Comparison of ENCODE assay signal across 25 cellular contexts in the genomic region with DNA sequence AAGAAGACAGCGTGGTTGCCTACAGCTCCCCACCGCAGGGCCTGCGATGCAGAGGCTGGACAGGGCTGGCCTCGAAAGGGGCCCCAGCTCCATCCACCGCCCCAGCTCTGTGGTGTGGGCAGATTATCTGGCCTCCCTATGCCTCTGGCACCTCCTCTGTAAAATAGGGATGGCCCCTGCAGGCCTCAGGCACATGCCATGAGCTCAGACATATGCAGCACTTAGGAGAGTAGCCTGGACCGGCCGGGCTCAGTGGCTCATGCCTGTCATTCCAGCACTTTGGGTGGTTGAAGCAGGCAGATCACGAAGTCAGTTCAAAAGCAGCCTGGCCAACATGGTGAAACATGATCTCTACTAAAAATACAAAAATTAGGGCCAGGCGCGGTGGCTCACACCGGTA. TPM values are rescaled to one million over a fixed set of nuclear protein-coding genes. Genes with fewer than 3 reads are reported as not detected.
DNase-seq lines count a peak whose midpoint lies in the region; TF ChIP-seq lines count a peak whose summit lies in the region.
"Had no signal": no experiment of that assay in that cellular context is flagged by ENCODE, and none has a peak within 500 bp of the region (broad histone marks: within the 10 kb centered on the region; RNA-seq: fewer than 3 reads in every experiment).

No MANE protein-coding gene starts in this region.

- BruUV-seq in Caco-2 (replicated peaks; lab: Mats Ljungman, UMichigan): no TSS peak

- H3K36me3 ChIP-seq in mesendoderm (ENCODE audit: control insufficient read depth, insufficient read depth, low read length) (no peaks in the 10 kb centered on the region), Caco-2 (ENCODE audit: control insufficient read depth, insufficient read depth, low read length) (no peaks in the 10 kb centered on the region)
- H3K36me3 ChIP-seq: ascending aorta, neutrophil, thoracic aorta, uterus had no signal

- H3K27ac ChIP-seq in mesendoderm (ENCODE audit: low read depth, low read length): no peak overlapping the region
- H3K27ac ChIP-seq: ascending aorta, C4-2B, esophagus squamous epithelium, neutrophil, thoracic aorta, uterus had no signal

- no peak overlapping the region for H2BK5ac ChIP-seq in mesendoderm (ENCODE audit: low read length)

- TF ChIP-seq CTCF in HFFc6 (IDR thresholded peaks at IDR 0.05): no peak
- no peak for TF ChIP-seq CTCF in Caco-2 (IDR thresholded peaks at IDR 0.05; ENCODE audit: insufficient read depth in 1 of 2, low read depth in 1 of 2, low read length in 1 of 2, severe bottlenecking in 1 of 2, unreplicated experiment in 1 of 2)

- H3K4me3 ChIP-seq in mesendoderm (ENCODE audit: low read length): no peak overlapping the region
- H3K4me3 ChIP-seq in Caco-2 (ENCODE audit: low read depth, low read length): no peak overlapping the region
- H3K4me3 ChIP-seq: ascending aorta, esophagus squamous epithelium, thoracic aorta, uterus had no signal

- H3K23ac ChIP-seq in mesendoderm (ENCODE audit: low read length): no peak overlapping the region

- H3K9me3 ChIP-seq in Caco-2: no peaks in the 10 kb centered on the region
- H3K9me3 ChIP-seq: ascending aorta, esophagus squamous epithelium, neutrophil, thoracic aorta, uterus had no signal

- H3K56ac ChIP-seq in mesendoderm (ENCODE audit: low read length): no peak overlapping the region

- no CpG with 5 or more reads among the region's 11 CpGs for WGBS in mesendoderm (ENCODE audit: extremely low coverage, insufficient coverage, low lambda C conversion rate)

- H3K27me3 Mint-ChIP-seq in HFFc6 (ENCODE audit: insufficient read depth) (peaks cover 12% of the 10 kb centered on the region), Caco-2 (ENCODE audit: insufficient read depth, unreplicated experiment) (no peaks in the 10 kb centered on the region)
- H3K27me3 Mint-ChIP-seq in activated naive CD8-positive, alpha-beta T cell: no peaks in the 10 kb centered on the region

- peaks cover 5% of the 10 kb centered on the region for H3K4me1 ChIP-seq in mesendoderm (ENCODE audit: control insufficient read depth, low read depth, low read length)
- no peaks in the 10 kb centered on the region for H3K4me1 ChIP-seq in Caco-2
- H3K4me1 ChIP-seq: ascending aorta, uterus had no signal

- H3K27me3 ChIP-seq in mesendoderm (ENCODE audit: insufficient read depth, low read length, poor library complexity) (no peaks in the 10 kb centered on the region), Caco-2 (replicated peaks; ENCODE audit: control insufficient read depth, insufficient read depth, low read length) (no peaks in the 10 kb centered on the region)
- H3K27me3 ChIP-seq: ascending aorta, esophagus squamous epithelium, neutrophil, uterus had no signal

- no peak overlapping the region for H3K4me3 Mint-ChIP-seq in HFFc6
- H3K4me3 Mint-ChIP-seq in activated naive CD8-positive, alpha-beta T cell: no peak overlapping the region
- no peak overlapping the region for H3K4me3 Mint-ChIP-seq in Caco-2 (ENCODE audit: unreplicated experiment)
- H3K4me3 Mint-ChIP-seq: dendritic cell treated with granulocyte-macrophage colony-stimulating factor and Interleukin-4, amounts not matched to agents 40 ng/mL and 50 ng/mL, for 4 days had no signal

- H3K9ac ChIP-seq in mesendoderm (ENCODE audit: low read length): no peak overlapping the region

- H3K9me3 Mint-ChIP-seq in HFFc6: no peaks in the 10 kb centered on the region
- H3K9me3 Mint-ChIP-seq in activated naive CD8-positive, alpha-beta T cell (ENCODE audit: low read depth): no peaks in the 10 kb centered on the region
- H3K9me3 Mint-ChIP-seq in Caco-2 (ENCODE audit: unreplicated experiment): no peaks in the 10 kb centered on the region
- H3K9me3 Mint-ChIP-seq: dendritic cell treated with granulocyte-macrophage colony-stimulating factor and Interleukin-4, amounts not matched to agents 40 ng/mL and 50 ng/mL, for 4 days had no signal

- H3K27ac Mint-ChIP-seq in HFFc6 (no peak overlapping the region), Caco-2 (ENCODE audit: unreplicated experiment) (no peak overlapping the region)
- H3K27ac Mint-ChIP-seq in activated naive CD8-positive, alpha-beta T cell: peak overlapping the region; percentile 87
- H3K27ac Mint-ChIP-seq: dendritic cell treated with granulocyte-macrophage colony-stimulating factor and Interleukin-4, amounts not matched to agents 40 ng/mL and 50 ng/mL, for 4 days had no signal

- CTCF ChIA-PET in Caco-2 (lab: Charles Lee): interaction anchor here (0.5 kb wide), 1 partner anchor 40 kb away, joined by 3 read pairs; no protein-coding TSS in a partner anchor

- DNase-seq in EH (ENCODE audit: low read depth) (peak; percentile 28), HFFc6 (peak; percentile 19), mesendoderm (peak; percentile 50), NCI-H345 treated with DMSO at 0.1 percent for 48 hours (lab: John Stamatoyannopoulos, UW; ENCODE audit: unreplicated experiment) (no peak), Caco-2 (no peak), NOMO-1 treated with DMSO at 0.1 percent for 48 hours (lab: John Stamatoyannopoulos, UW; ENCODE audit: unreplicated experiment) (no peak)
- DNase-seq: activated naive CD4-positive, alpha-beta T cell treated with Interleukin-2 at 50 U/mL for 16 hours; activated T-cell treated with anti-CD3 and anti-CD28 coated beads, Interleukin-2, amount 50 U/mL, for 1 hour; EL; esophagus squamous epithelium; foreskin melanocyte; H7; KBM-7; NCI-H1105; NCI-H2029; NCI-H2227 treated with DMSO at 0.1 percent for 48 hours; stimulated activated CD4-positive, alpha-beta T cell treated with anti-CD3 and anti-CD28 coated beads, Interleukin-4, amount 100 ng/mL, for 24 hours; stimulated activated naive CD4-positive, alpha-beta T cell; uterus had no signal

- H3K36me3 Mint-ChIP-seq in HFFc6 (ENCODE audit: low read depth) (no peaks in the 10 kb centered on the region), Caco-2 (ENCODE audit: insufficient read depth, unreplicated experiment) (no peaks in the 10 kb centered on the region)
- H3K36me3 Mint-ChIP-seq in activated naive CD8-positive, alpha-beta T cell: peaks cover 3% of the 10 kb centered on the region

- H3K18ac ChIP-seq in mesendoderm (ENCODE audit: low read length): no peak overlapping the region

- no peak overlapping the region for H3K4me2 ChIP-seq in mesendoderm (ENCODE audit: low read length)

- H3K79me1 ChIP-seq in mesendoderm (ENCODE audit: low read length): no peaks in the 10 kb centered on the region

- intact Hi-C loops in Caco-2 (cut with micrococcal nuclease; ENCODE audit: unreplicated experiment): no loop called here

- H3K79me2 ChIP-seq in mesendoderm (ENCODE audit: control insufficient read depth, insufficient read depth, low read length): no peaks in the 10 kb centered on the region

- H3K4me1 Mint-ChIP-seq in HFFc6 (ENCODE audit: low read depth) (no peaks in the 10 kb centered on the region), Caco-2 (ENCODE audit: low read depth, unreplicated experiment) (no peaks in the 10 kb centered on the region)
- peaks cover 39% of the 10 kb centered on the region for H3K4me1 Mint-ChIP-seq in activated naive CD8-positive, alpha-beta T cell (ENCODE audit: low read depth)

- POLR2A ChIA-PET in Caco-2 (lab: Charles Lee): no interaction called here

- H3K4ac ChIP-seq in mesendoderm (ENCODE audit: low read depth, low read length): no peak overlapping the region

- H4K8ac ChIP-seq in mesendoderm (ENCODE audit: low read depth, low read length): no peak overlapping the region

- H2BK120ac ChIP-seq in mesendoderm (ENCODE audit: low read depth, low read length): no peak overlapping the region

- H4K5ac ChIP-seq in mesendoderm (ENCODE audit: low read length): no peak overlapping the region

- H2AK5ac ChIP-seq in mesendoderm (ENCODE audit: low read length): no peak overlapping the region

- H2BK15ac ChIP-seq in mesendoderm (replicated peaks; ENCODE audit: low read depth): no peak overlapping the region

RNA-seq across cellular contexts. Expression of gene APOBEC3D, which starts 7.4 kb away (rescaled TPM):
- under 1 TPM; 0.51 to 0.83 (median 0.58) TPM for total RNA-seq in HFFc6 (2021; fragmentation: NEBNext Ultra II Directional; extraction: Animal tissue kit (Norgen Biotek cat#: 25700))
- polyA plus RNA-seq in mesendoderm (2013, experiment 1 of 2): 3.0 TPM
- polyA plus RNA-seq in mesendoderm (2013, experiment 2 of 2): 3.1 TPM
- total RNA-seq in Caco-2 (2022): 0.19 and 0.39 TPM in 2 replicates

RNA-seq across cellular contexts. Expression of gene APOBEC3F, which starts 12.4 kb away (rescaled TPM):
- total RNA-seq in HFFc6 (2021; fragmentation: NEBNext Ultra II Directional; extraction: Animal tissue kit (Norgen Biotek cat#: 25700)): 10 to 100 TPM in 1 of 6 experiments, 1 to 10 TPM in 5; 6.5 to 12.1 (median 9.0) TPM
- polyA plus RNA-seq in mesendoderm (2013, experiment 1 of 2): 4.0 TPM
- 3.4 TPM for polyA plus RNA-seq in mesendoderm (2013, experiment 2 of 2)
- 7.8 and 9.1 TPM in 2 replicates for total RNA-seq in Caco-2 (2022)

RNA-seq across cellular contexts. Expression of gene APOBEC3C, which starts 14.2 kb away (rescaled TPM):
- total RNA-seq in HFFc6 (2021; fragmentation: NEBNext Ultra II Directional; extraction: Animal tissue kit (Norgen Biotek cat#: 25700)): 10 to 100 TPM; 43.9 to 93.9 (median 83.5) TPM
- polyA plus RNA-seq in mesendoderm (2013, experiment 1 of 2): 25.5 TPM
- 25.1 TPM for polyA plus RNA-seq in mesendoderm (2013, experiment 2 of 2)
- 24.2 and 25.1 TPM in 2 replicates for total RNA-seq in Caco-2 (2022)

RNA-seq across cellular contexts. Expression of gene APOBEC3B, which starts 46.1 kb away (rescaled TPM):
- total RNA-seq in HFFc6 (2021; fragmentation: NEBNext Ultra II Directional; extraction: Animal tissue kit (Norgen Biotek cat#: 25700)): 10 to 100 TPM; 14.9 to 44.2 (median 39.4) TPM
- 8.4 TPM for polyA plus RNA-seq in mesendoderm (2013, experiment 1 of 2)
- polyA plus RNA-seq in mesendoderm (2013, experiment 2 of 2): 9.6 TPM
- 55.8 and 60.9 TPM in 2 replicates for total RNA-seq in Caco-2 (2022)

RNA-seq across cellular contexts. Expression of gene APOBEC3G, which starts 48.8 kb away (rescaled TPM):
- 1 to 10 TPM; 1.9 to 7.0 (median 5.9) TPM for total RNA-seq in HFFc6 (2021; fragmentation: NEBNext Ultra II Directional; extraction: Animal tissue kit (Norgen Biotek cat#: 25700))
- 3.1 TPM for polyA plus RNA-seq in mesendoderm (2013, experiment 1 of 2)
- 2.7 TPM for polyA plus RNA-seq in mesendoderm (2013, experiment 2 of 2)
- 0.73 and 1.0 TPM in 2 replicates for total RNA-seq in Caco-2 (2022)

Comparison
In these comparisons a context has a peak if more than half of its experiments do, and no peak if none do; other contexts are left out.
1. DNase-seq: peak in EH (single experiment), HFFc6 (single experiment) and mesendoderm (single experiment); none in NCI-H345 treated with DMSO at 0.1 percent for 48 hours (single experiment), Caco-2 (0 of 2) and NOMO-1 treated with DMSO at 0.1 percent for 48 hours (single experiment).